2 cellular contexts compared by ENCODE assay signal in the genomic region with DNA sequence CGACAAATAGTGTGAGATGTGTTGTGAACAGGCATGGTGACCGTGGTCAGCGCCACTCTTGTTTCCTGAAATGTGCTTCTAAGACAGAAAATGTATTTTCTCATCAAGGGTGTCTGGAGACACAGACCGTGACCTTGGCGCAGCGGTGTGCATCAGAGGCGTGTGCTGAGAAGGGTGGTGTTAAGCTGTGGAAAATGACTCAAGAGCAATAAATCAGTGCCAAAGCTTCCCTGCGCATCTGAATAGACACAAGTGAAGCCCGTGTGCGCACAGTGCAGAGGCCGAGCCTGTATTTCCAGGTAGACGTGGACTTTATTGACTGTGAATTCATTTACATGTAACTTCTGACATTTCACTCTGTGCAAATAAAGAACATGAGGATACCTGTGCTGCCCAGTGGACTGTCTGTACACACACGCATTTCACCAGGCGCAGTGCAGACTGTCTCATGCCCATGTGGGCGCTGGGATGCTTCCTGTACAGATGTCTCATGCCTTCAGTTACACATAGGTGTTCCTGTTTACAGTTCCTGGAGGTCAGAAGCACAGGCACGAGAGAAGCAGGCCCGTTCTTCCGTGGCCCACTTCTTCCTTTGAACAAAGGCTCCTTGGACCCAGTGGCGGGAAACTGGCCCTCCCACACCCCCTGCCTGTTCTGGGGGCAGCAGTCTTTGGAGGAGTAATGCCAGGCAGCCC.
TF ChIP-seq lines count a peak whose summit lies in the region.

No MANE protein-coding gene starts in this region.

TF ChIP-seq in IMR-90, 13 proteins besides CTCF, POLR2A, EP300 and RAD21:
- TF ChIP-seq RFX5 (IDR thresholded peaks at IDR 0.05; ENCODE audit: low read depth, low read length) (no peak), RCOR1 (IDR thresholded peaks at IDR 0.05; ENCODE audit: insufficient replicate concordance, low read length) (no peak), CHD1 (IDR thresholded peaks at IDR 0.05; ENCODE audit: low read depth, low read length) (no peak), FOS (IDR thresholded peaks at IDR 0.05; ENCODE audit: low read depth, low read length) (no peak), NFE2L2 (IDR thresholded peaks at IDR 0.05; ENCODE audit: low read depth, low read length) (no peak), BHLHE40 (IDR thresholded peaks at IDR 0.05; ENCODE audit: low read depth, low read length) (no peak), MXI1 (IDR thresholded peaks at IDR 0.05; ENCODE audit: borderline replicate concordance, low read depth, low read length) (no peak), SMC3 (IDR thresholded peaks at IDR 0.05; ENCODE audit: low read depth, low read length) (no peak), MAFK (IDR thresholded peaks at IDR 0.05; ENCODE audit: low read depth, low read length) (no peak), CEBPB (IDR thresholded peaks at IDR 0.05; ENCODE audit: low read depth, low read length) (no peak), MAZ (IDR thresholded peaks at IDR 0.05; ENCODE audit: borderline replicate concordance, low read depth, low read length) (no peak)
- TF ChIP-seq, protein P1, sequence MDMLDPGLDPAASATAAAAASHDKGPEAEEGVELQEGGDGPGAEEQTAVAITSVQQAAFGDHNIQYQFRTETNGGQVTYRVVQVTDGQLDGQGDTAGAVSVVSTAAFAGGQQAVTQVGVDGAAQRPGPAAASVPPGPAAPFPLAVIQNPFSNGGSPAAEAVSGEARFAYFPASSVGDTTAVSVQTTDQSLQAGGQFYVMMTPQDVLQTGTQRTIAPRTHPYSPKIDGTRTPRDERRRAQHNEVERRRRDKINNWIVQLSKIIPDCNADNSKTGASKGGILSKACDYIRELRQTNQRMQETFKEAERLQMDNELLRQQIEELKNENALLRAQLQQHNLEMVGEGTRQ (IDR thresholded peaks at IDR 0.05; ENCODE audit: low read depth, low read length), result no peak
- TF ChIP-seq, protein P2, sequence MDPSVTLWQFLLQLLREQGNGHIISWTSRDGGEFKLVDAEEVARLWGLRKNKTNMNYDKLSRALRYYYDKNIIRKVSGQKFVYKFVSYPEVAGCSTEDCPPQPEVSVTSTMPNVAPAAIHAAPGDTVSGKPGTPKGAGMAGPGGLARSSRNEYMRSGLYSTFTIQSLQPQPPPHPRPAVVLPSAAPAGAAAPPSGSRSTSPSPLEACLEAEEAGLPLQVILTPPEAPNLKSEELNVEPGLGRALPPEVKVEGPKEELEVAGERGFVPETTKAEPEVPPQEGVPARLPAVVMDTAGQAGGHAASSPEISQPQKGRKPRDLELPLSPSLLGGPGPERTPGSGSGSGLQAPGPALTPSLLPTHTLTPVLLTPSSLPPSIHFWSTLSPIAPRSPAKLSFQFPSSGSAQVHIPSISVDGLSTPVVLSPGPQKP (IDR thresholded peaks at IDR 0.05; ENCODE audit: borderline replicate concordance, low read depth, low read length), result no peak

TF ChIP-seq in SK-N-SH, 30 proteins besides CTCF, POLR2A, EP300 and RAD21:
- TF ChIP-seq JUND (IDR thresholded peaks at IDR 0.05) (no peak), MXI1 (IDR thresholded peaks at IDR 0.05; ENCODE audit: low read depth, low read length) (no peak), FOXJ3 (CRISPR knock-in tag; IDR thresholded peaks at IDR 0.05) (no peak), NFIC (IDR thresholded peaks at IDR 0.05; ENCODE audit: borderline replicate concordance) (no peak), MEF2A (IDR thresholded peaks at IDR 0.05; ENCODE audit: borderline replicate concordance, low read depth) (no peak)
- TF ChIP-seq, protein P3, sequence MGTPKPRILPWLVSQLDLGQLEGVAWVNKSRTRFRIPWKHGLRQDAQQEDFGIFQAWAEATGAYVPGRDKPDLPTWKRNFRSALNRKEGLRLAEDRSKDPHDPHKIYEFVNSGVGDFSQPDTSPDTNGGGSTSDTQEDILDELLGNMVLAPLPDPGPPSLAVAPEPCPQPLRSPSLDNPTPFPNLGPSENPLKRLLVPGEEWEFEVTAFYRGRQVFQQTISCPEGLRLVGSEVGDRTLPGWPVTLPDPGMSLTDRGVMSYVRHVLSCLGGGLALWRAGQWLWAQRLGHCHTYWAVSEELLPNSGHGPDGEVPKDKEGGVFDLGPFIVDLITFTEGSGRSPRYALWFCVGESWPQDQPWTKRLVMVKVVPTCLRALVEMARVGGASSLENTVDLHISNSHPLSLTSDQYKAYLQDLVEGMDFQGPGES (IDR thresholded peaks at IDR 0.05; ENCODE audit: low read depth, low read length), result no peak
- TF ChIP-seq, protein P4, sequence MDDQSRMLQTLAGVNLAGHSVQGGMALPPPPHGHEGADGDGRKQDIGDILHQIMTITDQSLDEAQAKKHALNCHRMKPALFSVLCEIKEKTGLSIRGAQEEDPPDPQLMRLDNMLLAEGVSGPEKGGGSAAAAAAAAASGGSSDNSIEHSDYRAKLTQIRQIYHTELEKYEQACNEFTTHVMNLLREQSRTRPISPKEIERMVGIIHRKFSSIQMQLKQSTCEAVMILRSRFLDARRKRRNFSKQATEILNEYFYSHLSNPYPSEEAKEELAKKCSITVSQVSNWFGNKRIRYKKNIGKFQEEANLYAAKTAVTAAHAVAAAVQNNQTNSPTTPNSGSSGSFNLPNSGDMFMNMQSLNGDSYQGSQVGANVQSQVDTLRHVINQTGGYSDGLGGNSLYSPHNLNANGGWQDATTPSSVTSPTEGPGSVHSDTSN (IDR thresholded peaks at IDR 0.05), result no peak
TF ChIP-seq in SK-N-SH: peak in this region for 0.
